Comparison of ENCODE assay signal across 9 cellular contexts in genomic region chr1:91529856-91530255, GRCh38. TPM values are rescaled to one million over a fixed set of nuclear protein-coding genes. Genes with fewer than 3 reads are reported as not detected.
A peak's percentile ranks its signal among the peaks of the same experiment; 100 is the strongest.
DNase-seq lines count a peak whose midpoint lies in the region; ATAC-seq and TF ChIP-seq lines count a peak whose summit lies in the region.
"Had no signal": no experiment of that assay in that cellular context is flagged by ENCODE, and none has a peak within 500 bp of the region (broad histone marks: within the 10 kb centered on the region; RNA-seq: fewer than 3 reads in every experiment).

No MANE protein-coding gene starts in this region.

- peaks cover 5% of the 10 kb centered on the region for H3K4me1 Mint-ChIP-seq in CD14-positive monocyte
- H3K4me1 Mint-ChIP-seq in activated T-helper 17 cell treated with anti-CD3 and anti-CD28 coated beads, Interleukin-2, amount 50 U/mL, for 72 hours: peaks cover 11% of the 10 kb centered on the region

- H3K36me3 ChIP-seq in HCT116 (ENCODE audit: control insufficient read depth in 1 of 2, insufficient read depth in 2 of 2, low read length in 2 of 2): no peaks in the 10 kb centered on the region
- no peaks in the 10 kb centered on the region for H3K36me3 ChIP-seq in left lung

- no peak overlapping the region for H3K4me3 Mint-ChIP-seq in CD14-positive monocyte
- H3K4me3 Mint-ChIP-seq in activated T-helper 17 cell treated with anti-CD3 and anti-CD28 coated beads, Interleukin-2, amount 50 U/mL, for 72 hours: no peak overlapping the region
- H3K4me3 Mint-ChIP-seq: effector memory CD8-positive, alpha-beta T cell had no signal

- no peaks in the 10 kb centered on the region for H3K9me2 ChIP-seq in HCT116 (ENCODE audit: insufficient read depth)

- H2AFZ ChIP-seq in HCT116 (ENCODE audit: low read depth, low read length, poor library complexity, severe bottlenecking): no peak overlapping the region

- H3K4me1 ChIP-seq in HCT116 (ENCODE audit: control insufficient read depth in 1 of 2, insufficient read depth in 2 of 2, low read length in 2 of 2): no peaks in the 10 kb centered on the region
- H3K4me1 ChIP-seq in left lung: no peaks in the 10 kb centered on the region

- TF ChIP-seq CTCF in CD14-positive monocyte (IDR thresholded peaks at IDR 0.05) (peak; percentile 13), HCT116 (IDR thresholded peaks at IDR 0.05 in 2 of 3, conservative IDR thresholded peaks at IDR 0.05 in 1 of 3; ENCODE audit: borderline replicate concordance in 1 of 3, insufficient read depth in 1 of 3, low read depth in 2 of 3, low read length in 2 of 3) (peak; percentile 24 to 63 (median 59); a peak in 4 of 6 replicates), left lung (IDR thresholded peaks at IDR 0.05) (no peak)

- DNase-seq in CD14-positive monocyte (ENCODE audit: low spot score): no peak
- peak; percentile 12 for DNase-seq in HCT116 (ENCODE audit: low read depth, low spot score)
- DNase-seq in left lung: no peak
- DNase-seq in posterior cingulate gyrus: no peak
- no peak for DNase-seq in stimulated activated CD4-positive, alpha-beta T cell treated with anti-CD3 and anti-CD28 coated beads, Interleukin-4, amount 100 ng/mL, for 1 hour
- no peak for DNase-seq in SKM-1 treated with dmso at 0.1 percent for 144 hours (lab: John Stamatoyannopoulos, UW; ENCODE audit: unreplicated experiment)
- DNase-seq in ecto neural progenitor cell (ENCODE audit: low spot score): no peak
- DNase-seq: effector memory CD8-positive, alpha-beta T cell had no signal

- no peaks in the 10 kb centered on the region for H3K9me3 ChIP-seq in HCT116 (ENCODE audit: control insufficient read depth in 1 of 2, insufficient read depth in 1 of 2, low read depth in 1 of 2, low read length in 2 of 2)
- no peaks in the 10 kb centered on the region for H3K9me3 ChIP-seq in left lung

- no peak overlapping the region for H3K4me2 ChIP-seq in HCT116 (ENCODE audit: low read length)

- H3K27me3 ChIP-seq in HCT116 (ENCODE audit: insufficient read depth, low read length): no peaks in the 10 kb centered on the region
- H3K27me3 ChIP-seq in left lung: no peaks in the 10 kb centered on the region

- no peaks in the 10 kb centered on the region for H3K79me2 ChIP-seq in HCT116 (ENCODE audit: insufficient read depth, low read length)

- POLR2A ChIA-PET in HCT116 (lab: Charles Lee): no interaction called here

- H3K4me3 ChIP-seq in HCT116 (replicated peaks in 1 of 2; ENCODE audit: low read depth in 1 of 2, low read length in 2 of 2) (no peak overlapping the region), left lung (no peak overlapping the region)

- H3K27ac ChIP-seq in HCT116 (ENCODE audit: low read depth, low read length): no peak overlapping the region
- no peak overlapping the region for H3K27ac ChIP-seq in left lung

- H3K27ac Mint-ChIP-seq in CD14-positive monocyte: no peak overlapping the region
- H3K27ac Mint-ChIP-seq in activated T-helper 17 cell treated with anti-CD3 and anti-CD28 coated beads, Interleukin-2, amount 50 U/mL, for 72 hours: peak overlapping the region; percentile 55

- H3K9ac ChIP-seq in HCT116 (ENCODE audit: low read length): no peak overlapping the region

- intact Hi-C loops in CD14-positive monocyte (cut with micrococcal nuclease) (no loop called here), HCT116 (cut with micrococcal nuclease) (loop anchor here (1.0 to 5.0 kb wide), 2 partner anchors 397 to 747 kb away; no protein-coding TSS in a partner anchor), left lung (cut with DNase I) (no loop called here), posterior cingulate gyrus (cut with DNase I) (no loop called here)

- H4K20me1 ChIP-seq in HCT116 (ENCODE audit: insufficient read depth): no peaks in the 10 kb centered on the region

- H3K27me3 Mint-ChIP-seq in CD14-positive monocyte (ENCODE audit: low read depth in 3 of 3): no peaks in the 10 kb centered on the region
- H3K27me3 Mint-ChIP-seq in activated T-helper 17 cell treated with anti-CD3 and anti-CD28 coated beads, Interleukin-2, amount 50 U/mL, for 72 hours: no peaks in the 10 kb centered on the region
- H3K27me3 Mint-ChIP-seq: effector memory CD8-positive, alpha-beta T cell had no signal

- TF ChIP-seq POLR2A in HCT116 (IDR thresholded peaks at IDR 0.05; ENCODE audit: borderline replicate concordance, extremely low read depth, insufficient read depth, insufficient read length): no peak

- CTCF ChIA-PET in HCT116 (lab: Charles Lee): interaction anchor here (0.6 to 1.1 kb wide), 4 partner anchors 396 to 402 kb away, joined by 3 read pairs; no protein-coding TSS in a partner anchor

- peak; percentile 64; the same call in 1 of the 2 replicates for ATAC-seq in HCT116
- ATAC-seq in activated T-helper 17 cell treated with anti-CD3 and anti-CD28 coated beads, Interleukin-2, amount 50 U/mL, for 72 hours (replicated peaks): no peak
- peak; percentile 76 for ATAC-seq in left lung
- ATAC-seq: effector memory CD8-positive, alpha-beta T cell had no signal

- no TSS peak for BruUV-seq in HCT116 (replicated peaks; lab: Mats Ljungman, UMichigan)

- peaks cover 0 to 6% of the 10 kb centered on the region in 2 donors for H3K36me3 Mint-ChIP-seq in CD14-positive monocyte
- H3K36me3 Mint-ChIP-seq in activated T-helper 17 cell treated with anti-CD3 and anti-CD28 coated beads, Interleukin-2, amount 50 U/mL, for 72 hours (ENCODE audit: low read depth): no peaks in the 10 kb centered on the region

- RAD21 ChIA-PET in HCT116 (lab: Charles Lee; ENCODE audit: low non-redundant PET in 1 of 2, low total read pairs in 2 of 2, uncharacterized antibody in 2 of 2, unreplicated experiment in 2 of 2): interaction anchor here in 1 of 2 experiments (0.6 kb wide), 1 partner anchor 320 kb away, joined by 3 read pairs; no protein-coding TSS in a partner anchor

- H3K9me3 Mint-ChIP-seq in CD14-positive monocyte: no peaks in the 10 kb centered on the region
- no peaks in the 10 kb centered on the region for H3K9me3 Mint-ChIP-seq in activated T-helper 17 cell treated with anti-CD3 and anti-CD28 coated beads, Interleukin-2, amount 50 U/mL, for 72 hours
- H3K9me3 Mint-ChIP-seq: effector memory CD8-positive, alpha-beta T cell had no signal

- peak; percentile 81 for TF ChIP-seq RAD21 in HCT116 (IDR thresholded peaks at IDR 0.05; ENCODE audit: low read depth)

TF ChIP-seq in HCT116, 20 proteins besides CTCF, POLR2A, EP300 and RAD21:
- TF ChIP-seq MAX (IDR thresholded peaks at IDR 0.05) (no peak), SP1 (IDR thresholded peaks at IDR 0.05; ENCODE audit: low read depth) (no peak), ZNF274 (IDR thresholded peaks at IDR 0.05; ENCODE audit: low read depth, low read length) (no peak), CEBPB (IDR thresholded peaks at IDR 0.05; ENCODE audit: low read depth) (no peak), ZFX (IDR thresholded peaks at IDR 0.05) (no peak), EZH2 (IDR thresholded peaks at IDR 0.05) (no peak), POLR2AphosphoS5 (IDR thresholded peaks at IDR 0.05; ENCODE audit: low read depth, low read length) (no peak), YY1 (IDR thresholded peaks at IDR 0.05; ENCODE audit: extremely low read depth, insufficient replicate concordance, low read depth, low read length) (no peak), CBX3 (IDR thresholded peaks at IDR 0.05; ENCODE audit: low read depth) (no peak), SRF (IDR thresholded peaks at IDR 0.05; ENCODE audit: low read depth) (no peak), EGR1 (IDR thresholded peaks at IDR 0.05; ENCODE audit: low read depth) (no peak), ATF3 (IDR thresholded peaks at IDR 0.05) (no peak), FOSL1 (IDR thresholded peaks at IDR 0.05; ENCODE audit: low read depth) (no peak)
- TF ChIP-seq, protein P1, sequence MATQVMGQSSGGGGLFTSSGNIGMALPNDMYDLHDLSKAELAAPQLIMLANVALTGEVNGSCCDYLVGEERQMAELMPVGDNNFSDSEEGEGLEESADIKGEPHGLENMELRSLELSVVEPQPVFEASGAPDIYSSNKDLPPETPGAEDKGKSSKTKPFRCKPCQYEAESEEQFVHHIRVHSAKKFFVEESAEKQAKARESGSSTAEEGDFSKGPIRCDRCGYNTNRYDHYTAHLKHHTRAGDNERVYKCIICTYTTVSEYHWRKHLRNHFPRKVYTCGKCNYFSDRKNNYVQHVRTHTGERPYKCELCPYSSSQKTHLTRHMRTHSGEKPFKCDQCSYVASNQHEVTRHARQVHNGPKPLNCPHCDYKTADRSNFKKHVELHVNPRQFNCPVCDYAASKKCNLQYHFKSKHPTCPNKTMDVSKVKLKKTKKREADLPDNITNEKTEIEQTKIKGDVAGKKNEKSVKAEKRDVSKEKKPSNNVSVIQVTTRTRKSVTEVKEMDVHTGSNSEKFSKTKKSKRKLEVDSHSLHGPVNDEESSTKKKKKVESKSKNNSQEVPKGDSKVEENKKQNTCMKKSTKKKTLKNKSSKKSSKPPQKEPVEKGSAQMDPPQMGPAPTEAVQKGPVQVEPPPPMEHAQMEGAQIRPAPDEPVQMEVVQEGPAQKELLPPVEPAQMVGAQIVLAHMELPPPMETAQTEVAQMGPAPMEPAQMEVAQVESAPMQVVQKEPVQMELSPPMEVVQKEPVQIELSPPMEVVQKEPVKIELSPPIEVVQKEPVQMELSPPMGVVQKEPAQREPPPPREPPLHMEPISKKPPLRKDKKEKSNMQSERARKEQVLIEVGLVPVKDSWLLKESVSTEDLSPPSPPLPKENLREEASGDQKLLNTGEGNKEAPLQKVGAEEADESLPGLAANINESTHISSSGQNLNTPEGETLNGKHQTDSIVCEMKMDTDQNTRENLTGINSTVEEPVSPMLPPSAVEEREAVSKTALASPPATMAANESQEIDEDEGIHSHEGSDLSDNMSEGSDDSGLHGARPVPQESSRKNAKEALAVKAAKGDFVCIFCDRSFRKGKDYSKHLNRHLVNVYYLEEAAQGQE (IDR thresholded peaks at IDR 0.05; ENCODE audit: low read depth): no peak

RNA-seq across cellular contexts. Expression of gene CDC7, which starts 29.2 kb away (rescaled TPM):
- polyA plus RNA-seq in CD14-positive monocyte: 1 to 10 TPM; 1.5 TPM
- total RNA-seq in HCT116 (2021; ENCODE audit: unreplicated experiment) (24.5 TPM), left lung (10 to 100 TPM in 1 of 2 donors, 1 to 10 TPM in 1; 6.3 to 10.4 TPM)
- 8.3 and 10.3 TPM in 2 replicates for polyA plus RNA-seq in HCT116 (2012)
- 10 to 100 TPM; 24.4 to 27.2 TPM for total RNA-seq in activated T-helper 17 cell treated with anti-CD3 and anti-CD28 coated beads, Interleukin-2, amount 50 U/mL, for 72 hours

Comparison
In these comparisons a context has a peak if more than half of its experiments do, and no peak if none do; other contexts are left out.
1. CTCF ChIP-seq: peak in CD14-positive monocyte (single experiment) and HCT116 (3 of 3); none in left lung (0 of 2).